8 cellular contexts compared by ENCODE assay signal in the genomic region with DNA sequence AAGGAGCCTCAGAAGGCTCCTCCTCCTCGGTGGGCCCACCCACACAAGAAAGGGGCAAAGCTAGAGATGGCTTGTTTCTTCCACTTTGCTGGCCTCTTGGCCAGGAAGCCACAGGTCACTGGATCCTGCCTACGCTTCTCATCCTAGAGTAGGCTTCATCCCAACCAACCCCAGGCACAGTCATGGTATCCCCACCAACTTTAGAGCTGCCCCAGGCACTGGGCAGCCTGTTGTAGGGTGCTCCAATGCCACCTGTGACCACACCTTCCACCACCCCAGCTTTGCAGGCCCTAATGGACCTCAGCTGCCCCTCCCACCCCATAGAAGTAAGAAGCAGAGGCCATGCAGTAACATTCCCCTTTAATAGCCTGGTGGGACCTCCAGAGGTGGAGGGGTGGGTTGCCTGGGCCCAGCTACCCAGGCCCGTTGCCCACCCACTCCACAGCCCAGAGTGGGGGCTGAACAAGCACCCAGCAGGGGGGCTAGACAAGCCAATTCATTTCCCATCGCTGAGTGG. TPM values are rescaled to one million over a fixed set of nuclear protein-coding genes. Genes with fewer than 3 reads are reported as not detected.
DNase-seq lines count a peak whose midpoint lies in the region; ATAC-seq, FAIRE-seq and TF ChIP-seq lines count a peak whose summit lies in the region.

No MANE protein-coding gene starts in this region.

- CTCF ChIA-PET in HEK293 (lab: Yijun Ruan, JAX): interaction anchor here (1.3 to 2.7 kb wide), 4 partner anchors 12 to 35 kb away, joined by 4 to 20 read pairs (median 8); partner anchors contain the start of genes TRIM28 and ZBTB45
- CTCF ChIA-PET in activated CD8-positive, alpha-beta T cell treated with anti-CD3 and anti-CD28 coated beads, Interleukin-2, amount 10 ng/mL, durations not matched to agents 7 days and 5 days (lab: Charles Lee): interaction anchor here (0.9 to 4.5 kb wide), 6 partner anchors 12 to 227 kb away, joined by 3 to 49 read pairs (median 10); partner anchors contain the start of genes TRIM28 and ZBTB45

- H3K9me2 ChIP-seq in hepatocyte (replicated peaks; ENCODE audit: insufficient read depth): no peaks in the 10 kb centered on the region

- no peaks in the 10 kb centered on the region for H3K27me3 Mint-ChIP-seq in activated CD8-positive, alpha-beta T cell treated with anti-CD3 and anti-CD28 coated beads, Interleukin-2, amount 10 ng/mL, durations not matched to agents 7 days and 5 days (ENCODE audit: low read depth)

- peaks cover 3% of the 10 kb centered on the region for H4K20me1 ChIP-seq in hepatocyte (ENCODE audit: insufficient read depth, poor library complexity, severe bottlenecking)

- H3K27me3 ChIP-seq in hepatocyte (no peaks in the 10 kb centered on the region), small intestine (ENCODE audit: control insufficient read depth in 2 of 2, insufficient read depth in 2 of 2, low read length in 2 of 2) (no peaks in the 10 kb centered on the region)

- no peak overlapping the region for H2AFZ ChIP-seq in hepatocyte

- no peak for TF ChIP-seq CTCF in HEK293 (tag by site-specific recombination; IDR thresholded peaks at IDR 0.05)
- TF ChIP-seq CTCF in hepatocyte (IDR thresholded peaks at IDR 0.05; ENCODE audit: poor library complexity): no peak

- H3K4me2 ChIP-seq in hepatocyte: peak overlapping the region; percentile 93

- no peaks in the 10 kb centered on the region for H3K9me3 ChIP-seq in HEK293 (ENCODE audit: control insufficient read depth, insufficient read depth, low read depth, low read length)
- no peaks in the 10 kb centered on the region for H3K9me3 ChIP-seq in hepatocyte (ENCODE audit: low read depth)
- H3K9me3 ChIP-seq in small intestine (ENCODE audit: control insufficient read depth, low read depth): no peaks in the 10 kb centered on the region

- H3K9me3 Mint-ChIP-seq in activated CD8-positive, alpha-beta T cell treated with anti-CD3 and anti-CD28 coated beads, Interleukin-2, amount 10 ng/mL, durations not matched to agents 7 days and 5 days (ENCODE audit: insufficient read depth): no peaks in the 10 kb centered on the region

- peak overlapping the region; percentile 93 for H3K27ac Mint-ChIP-seq in activated CD8-positive, alpha-beta T cell treated with anti-CD3 and anti-CD28 coated beads, Interleukin-2, amount 10 ng/mL, durations not matched to agents 7 days and 5 days

- ATAC-seq in activated CD8-positive, alpha-beta T cell treated with anti-CD3 and anti-CD28 coated beads, Interleukin-2, amount 10 ng/mL, durations not matched to agents 7 days and 5 days: no peak
- no peak for ATAC-seq in GM21367 (IDR thresholded peaks at IDR 0.05; ENCODE audit: unreplicated experiment)

- FAIRE-seq in small intestine (lab: Jason Lieb, UNC) (no peak), frontal cortex (lab: Jason Lieb, UNC) (no peak)

- peaks cover 47% of the 10 kb centered on the region for H3K4me1 Mint-ChIP-seq in activated CD8-positive, alpha-beta T cell treated with anti-CD3 and anti-CD28 coated beads, Interleukin-2, amount 10 ng/mL, durations not matched to agents 7 days and 5 days (ENCODE audit: low read depth)

- whole genome bisulfite sequencing in hepatocyte (ENCODE audit: low lambda C conversion rate, missing lambda C conversion rate): 68% methylated on average over 3 of the region's 4 CpGs
- 39 to 42% (median 40%) methylated on average over 4 of the region's 4 CpGs for WGBS in small intestine, 3 donors

- H3K4me3 ChIP-seq in HEK293 (ENCODE audit: low read depth, low read length) (peak overlapping the region; percentile 64), hepatocyte (no peak overlapping the region), small intestine (ENCODE audit: low read depth in 1 of 2, low read length in 2 of 2) (peak overlapping the region; percentile 17 to 80)

- H3K27ac ChIP-seq in HEK293 (ENCODE audit: extremely low read depth, low read depth, low read length) (peak overlapping the region; percentile 99), hepatocyte (peak overlapping the region; percentile 95), small intestine (ENCODE audit: low read depth in 1 of 2, low read length in 1 of 2) (peak overlapping the region; percentile 64 to 97)

- POLR2A ChIA-PET in HEK293 (lab: Yijun Ruan, JAX): interaction anchor here (0.9 to 4.6 kb wide), 13 partner anchors 9 to 327 kb away, joined by 3 to 128 read pairs (median 5); partner anchors contain the start of genes TRIM28, ZBTB45, ZNF497 and ZNF544
- POLR2A ChIA-PET in activated CD8-positive, alpha-beta T cell treated with anti-CD3 and anti-CD28 coated beads, Interleukin-2, amount 10 ng/mL, durations not matched to agents 7 days and 5 days (lab: Charles Lee): interaction anchor here (0.8 to 3.5 kb wide), 8 partner anchors 11 to 147 kb away, joined by 3 to 51 read pairs (median 4); partner anchors contain the start of genes TRIM28, ZBTB45 and ZNF584

- no peak for DNase-seq in activated CD8-positive, alpha-beta T cell treated with anti-CD3 and anti-CD28 coated beads, Interleukin-2, amount 10 ng/mL, durations not matched to agents 7 days and 5 days
- DNase-seq in hepatocyte (ENCODE audit: low spot score): no peak
- DNase-seq in small intestine: no peak
- no peak for DNase-seq in NCI-H226
- no peak for DNase-seq in stimulated activated CD8-positive, alpha-beta memory T cell treated with anti-CD3 and anti-CD28 coated beads, Interleukin-4, amount 100 ng/mL, for 48 hours
- no peak for DNase-seq in frontal cortex (ENCODE audit: low spot score in 2 of 2)

- peaks cover 66% of the 10 kb centered on the region for H3K36me3 Mint-ChIP-seq in activated CD8-positive, alpha-beta T cell treated with anti-CD3 and anti-CD28 coated beads, Interleukin-2, amount 10 ng/mL, durations not matched to agents 7 days and 5 days (ENCODE audit: low read depth)

- peaks cover 17% of the 10 kb centered on the region for H3K4me1 ChIP-seq in HEK293 (ENCODE audit: control insufficient read depth, insufficient read depth, low read length)
- peaks cover 27% of the 10 kb centered on the region for H3K4me1 ChIP-seq in hepatocyte (ENCODE audit: insufficient read depth)
- peaks cover 0 to 4% of the 10 kb centered on the region in 2 donors for H3K4me1 ChIP-seq in small intestine (ENCODE audit: control insufficient read depth in 2 of 2, insufficient read depth in 1 of 2, low read depth in 1 of 2, low read length in 1 of 2)

- H3K4me3 Mint-ChIP-seq in activated CD8-positive, alpha-beta T cell treated with anti-CD3 and anti-CD28 coated beads, Interleukin-2, amount 10 ng/mL, durations not matched to agents 7 days and 5 days: peak overlapping the region; percentile 85

- peaks cover 33 to 58% of the 10 kb centered on the region in 2 experiments for H3K36me3 ChIP-seq in HEK293 (ENCODE audit: control insufficient read depth in 2 of 2, insufficient read depth in 1 of 2, low read length in 2 of 2)
- no peaks in the 10 kb centered on the region for H3K36me3 ChIP-seq in hepatocyte (replicated peaks; ENCODE audit: insufficient read depth, low read depth)
- peaks cover 14 to 20% of the 10 kb centered on the region in 2 donors for H3K36me3 ChIP-seq in small intestine (ENCODE audit: control insufficient read depth in 2 of 2, insufficient read depth in 2 of 2, low read length in 2 of 2)

- H3K79me2 ChIP-seq in hepatocyte: peaks cover 55% of the 10 kb centered on the region

TF ChIP-seq in HEK293, 187 proteins besides CTCF, POLR2A, EP300 and RAD21 (continues in another document):
- TF ChIP-seq ZNF335 (tag by site-specific recombination; conservative IDR thresholded peaks at IDR 0.05) (peak; percentile 9; the same call in 1 of the 2 replicates), ZBTB7A (tag by site-specific recombination; IDR thresholded peaks at IDR 0.05; ENCODE audit: low read depth) (no peak), ZNF302 (tag by site-specific recombination; IDR thresholded peaks at IDR 0.05; ENCODE audit: low read depth) (no peak), KLF9 (tag by site-specific recombination; IDR thresholded peaks at IDR 0.05; ENCODE audit: low read depth) (peak; percentile 31; the same call in 1 of the 2 replicates), ZNF768 (tag by site-specific recombination; IDR thresholded peaks at IDR 0.05) (no peak)
- TF ChIP-seq, protein P1, sequence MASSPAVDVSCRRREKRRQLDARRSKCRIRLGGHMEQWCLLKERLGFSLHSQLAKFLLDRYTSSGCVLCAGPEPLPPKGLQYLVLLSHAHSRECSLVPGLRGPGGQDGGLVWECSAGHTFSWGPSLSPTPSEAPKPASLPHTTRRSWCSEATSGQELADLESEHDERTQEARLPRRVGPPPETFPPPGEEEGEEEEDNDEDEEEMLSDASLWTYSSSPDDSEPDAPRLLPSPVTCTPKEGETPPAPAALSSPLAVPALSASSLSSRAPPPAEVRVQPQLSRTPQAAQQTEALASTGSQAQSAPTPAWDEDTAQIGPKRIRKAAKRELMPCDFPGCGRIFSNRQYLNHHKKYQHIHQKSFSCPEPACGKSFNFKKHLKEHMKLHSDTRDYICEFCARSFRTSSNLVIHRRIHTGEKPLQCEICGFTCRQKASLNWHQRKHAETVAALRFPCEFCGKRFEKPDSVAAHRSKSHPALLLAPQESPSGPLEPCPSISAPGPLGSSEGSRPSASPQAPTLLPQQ (tag by site-specific recombination; IDR thresholded peaks at IDR 0.05): peak; percentile 97; the same call in 1 of the 2 replicates

RNA-seq across cellular contexts. Expression of gene CHMP2A, which starts 0.5 kb away (rescaled TPM):
- total RNA-seq in activated CD8-positive, alpha-beta T cell treated with anti-CD3 and anti-CD28 coated beads, Interleukin-2, amount 10 ng/mL, durations not matched to agents 7 days and 5 days: 100 to 1,000 TPM; 108 to 114 TPM
- total RNA-seq in hepatocyte: 88.4 and 122 TPM in 2 replicates
- 188 and 196 TPM in 2 replicates for polyA plus RNA-seq in hepatocyte
- 100 to 1,000 TPM; 165 to 384 (median 304) TPM for polyA plus RNA-seq in small intestine
- 62.8 TPM for total RNA-seq in frontal cortex

RNA-seq across cellular contexts. Expression of gene UBE2M, which starts 3.0 kb away (rescaled TPM):
- total RNA-seq in activated CD8-positive, alpha-beta T cell treated with anti-CD3 and anti-CD28 coated beads, Interleukin-2, amount 10 ng/mL, durations not matched to agents 7 days and 5 days: 10 to 100 TPM; 80.7 to 94.1 TPM
- total RNA-seq in hepatocyte (48.5 and 54.4 TPM in 2 replicates), frontal cortex (64.8 TPM)
- polyA plus RNA-seq in hepatocyte (111 TPM in 2 replicates), small intestine (10 to 100 TPM; 42.7 to 53.4 (median 45.7) TPM)

RNA-seq across cellular contexts. Expression of gene TRIM28, which starts 11.6 kb away (rescaled TPM):
- total RNA-seq in activated CD8-positive, alpha-beta T cell treated with anti-CD3 and anti-CD28 coated beads, Interleukin-2, amount 10 ng/mL, durations not matched to agents 7 days and 5 days: 100 to 1,000 TPM; 476 to 528 TPM
- total RNA-seq in hepatocyte: 189 and 191 TPM in 2 replicates
- polyA plus RNA-seq in hepatocyte: 159 and 180 TPM in 2 replicates
- polyA plus RNA-seq in small intestine: 100 to 1,000 TPM; 151 to 200 (median 155) TPM
- 332 TPM for total RNA-seq in frontal cortex

RNA-seq across cellular contexts. Expression of gene MZF1, which starts 17.7 kb away (rescaled TPM):
- 10 to 100 TPM; 20.0 to 20.6 TPM for total RNA-seq in activated CD8-positive, alpha-beta T cell treated with anti-CD3 and anti-CD28 coated beads, Interleukin-2, amount 10 ng/mL, durations not matched to agents 7 days and 5 days
- total RNA-seq in hepatocyte (19.0 and 23.5 TPM in 2 replicates), frontal cortex (11.0 TPM)
- polyA plus RNA-seq in hepatocyte (19.9 and 29.0 TPM in 2 replicates), small intestine (10 to 100 TPM; 17.5 to 64.0 (median 25.7) TPM)

RNA-seq across cellular contexts. Expression of gene ZBTB45, which starts 35.8 kb away (rescaled TPM):
- 10 to 100 TPM; 13.9 to 16.7 TPM for total RNA-seq in activated CD8-positive, alpha-beta T cell treated with anti-CD3 and anti-CD28 coated beads, Interleukin-2, amount 10 ng/mL, durations not matched to agents 7 days and 5 days
- total RNA-seq in hepatocyte: 3.3 and 5.4 TPM in 2 replicates
- polyA plus RNA-seq in hepatocyte: 18.5 and 21.6 TPM in 2 replicates
- polyA plus RNA-seq in small intestine: 1 to 10 TPM; 4.7 to 7.9 (median 5.9) TPM
- 6.9 TPM for total RNA-seq in frontal cortex
